18 cellular contexts compared by ENCODE assay signal in the genomic region with DNA sequence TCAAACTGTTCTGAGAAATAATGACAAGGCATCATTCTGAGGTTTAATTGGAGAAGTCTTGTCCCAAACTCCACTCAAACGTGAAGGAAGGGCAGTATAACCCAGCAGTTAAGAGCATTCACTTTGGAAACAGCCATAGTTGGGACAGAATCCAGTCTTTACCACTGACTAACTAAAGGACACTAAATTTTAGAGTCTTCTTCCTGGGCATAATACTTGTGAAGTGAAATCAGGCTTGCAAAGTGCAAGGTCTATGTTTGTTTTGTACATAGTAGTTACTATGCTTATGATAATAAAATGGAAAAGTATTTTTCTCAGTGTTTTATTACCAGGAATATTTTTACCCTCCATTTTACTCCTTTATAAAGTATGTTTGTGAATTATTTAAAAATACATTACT.
DNase-seq lines count a peak whose midpoint lies in the region; ATAC-seq and TF ChIP-seq lines count a peak whose summit lies in the region.
"Had no signal": no experiment of that assay in that cellular context is flagged by ENCODE, and none has a peak within 500 bp of the region (broad histone marks: within the 10 kb centered on the region; RNA-seq: fewer than 3 reads in every experiment).

No MANE protein-coding gene starts in this region.

- H3K27ac ChIP-seq in colonic mucosa = peak overlapping the region; percentile 24
- H3K27ac ChIP-seq in transverse colon = peak overlapping the region; percentile 43 to 64 (median 50)
- H3K27ac ChIP-seq: BLaER1 treated with 17β-estradiol and CSF1 and Interleukin-3, amounts not matched to agents 10 nM and 100 nM had no signal

- H3K27me3 Mint-ChIP-seq in activated T-cell treated with anti-CD3 and anti-CD28 coated beads, Interleukin-2, amount 50 U/mL, for 72 hours (ENCODE audit: low read depth) = peaks cover 5% of the 10 kb centered on the region

- H3K36me3 ChIP-seq in colonic mucosa (no peaks in the 10 kb centered on the region), mucosa of descending colon (ENCODE audit: low read depth) (no peaks in the 10 kb centered on the region), transverse colon (no peaks in the 10 kb centered on the region)
- H3K36me3 ChIP-seq: BLaER1 treated with 17β-estradiol and CSF1 and Interleukin-3, amounts not matched to agents 10 nM and 100 nM had no signal

- peaks cover 54% of the 10 kb centered on the region for H3K4me1 Mint-ChIP-seq in activated T-cell treated with anti-CD3 and anti-CD28 coated beads, Interleukin-2, amount 50 U/mL, for 72 hours (ENCODE audit: low read depth)
- H3K4me1 Mint-ChIP-seq: B cell had no signal

- H3K9me3 ChIP-seq in colonic mucosa (no peaks in the 10 kb centered on the region), mucosa of descending colon (no peaks in the 10 kb centered on the region), transverse colon (no peaks in the 10 kb centered on the region)

- WGBS in transverse colon (ENCODE audit: low coverage in 1 of 2), 2 donors = 45 to 50% methylated on average over 1 of the region's 1 CpG

- no peak for TF ChIP-seq EP300 in transverse colon (IDR thresholded peaks at IDR 0.05; ENCODE audit: low read depth)

- H3K4me3 Mint-ChIP-seq in activated T-cell treated with anti-CD3 and anti-CD28 coated beads, Interleukin-2, amount 50 U/mL, for 72 hours = peak overlapping the region in 1 of 2 donors; percentile 58
- H3K4me3 Mint-ChIP-seq: B cell; CD8-positive, alpha-beta T cell; HFFc6 had no signal

- TF ChIP-seq CTCF in colonic mucosa (IDR thresholded peaks at IDR 0.05) (no peak), mucosa of descending colon (IDR thresholded peaks at IDR 0.05) (no peak), transverse colon (IDR thresholded peaks at IDR 0.05) (no peak)

- ATAC-seq in activated T-cell treated with anti-CD3 and anti-CD28 coated beads, Interleukin-2, amount 50 U/mL, for 72 hours (replicated peaks in 1 of 2) = no peak
- ATAC-seq in mucosa of descending colon (peak; percentile 96), GM18909 (IDR thresholded peaks at IDR 0.05; ENCODE audit: poor library complexity, unreplicated experiment) (no peak)
- ATAC-seq: CD8-positive, alpha-beta T cell; HCT116 had no signal

- in situ Hi-C loops in transverse colon (cut with MboI; ENCODE audit: low pct_ligation_motif_present in 1 of 4, low pct_unique_long_range_greater_than_20kb in 1 of 4, low sequenced_read_pairs in 3 of 4) = no loop called here

- H3K27me3 ChIP-seq in colonic mucosa = no peaks in the 10 kb centered on the region
- H3K27me3 ChIP-seq in transverse colon = no peaks in the 10 kb centered on the region
- H3K27me3 ChIP-seq: BLaER1 treated with 17β-estradiol and CSF1 and Interleukin-3, amounts not matched to agents 10 nM and 100 nM had no signal

- peaks cover 18 to 20% of the 10 kb centered on the region in 2 donors for H3K9me3 Mint-ChIP-seq in activated T-cell treated with anti-CD3 and anti-CD28 coated beads, Interleukin-2, amount 50 U/mL, for 72 hours
- H3K9me3 Mint-ChIP-seq: CD8-positive, alpha-beta T cell; HFFc6 had no signal

- peaks cover 28 to 43% of the 10 kb centered on the region in 2 donors for H3K36me3 Mint-ChIP-seq in activated T-cell treated with anti-CD3 and anti-CD28 coated beads, Interleukin-2, amount 50 U/mL, for 72 hours (ENCODE audit: insufficient read depth in 2 of 2)
- H3K36me3 Mint-ChIP-seq: CD8-positive, alpha-beta T cell had no signal

- H3K4me1 ChIP-seq in colonic mucosa = no peaks in the 10 kb centered on the region
- H3K4me1 ChIP-seq in mucosa of descending colon (ENCODE audit: low read depth) = peaks cover 13% of the 10 kb centered on the region
- H3K4me1 ChIP-seq in transverse colon = peaks cover 0 to 29% (median 4%) of the 10 kb centered on the region in 4 donors

- DNase-seq in activated T-cell treated with anti-CD3 and anti-CD28 coated beads, Interleukin-2, amount 50 U/mL, for 72 hours = no peak
- DNase-seq in activated T-cell treated with anti-CD3 and anti-CD28 coated beads, Interleukin-2, amount 50 U/mL, for 48 hours = no peak
- DNase-seq in colonic mucosa (no peak), mucosa of descending colon (peak in 1 of 3 donors; percentile 27), transverse colon (no peak), NCI-H1436 (lab: John Stamatoyannopoulos, UW) (no peak), retina (no peak)
- DNase-seq: Calu3; CD8-positive, alpha-beta T cell; DMS79 treated with DMSO at 0.1 percent for 48 hours; GF-D8; H7; HFFc6; IMR-90 had no signal

- no peak overlapping the region for H3K4me3 ChIP-seq in colonic mucosa
- no peak overlapping the region for H3K4me3 ChIP-seq in mucosa of descending colon
- no peak overlapping the region for H3K4me3 ChIP-seq in transverse colon
- H3K4me3 ChIP-seq: BLaER1 treated with 17β-estradiol and CSF1 and Interleukin-3, amounts not matched to agents 10 nM and 100 nM had no signal

- intact Hi-C loops in colonic mucosa (cut with DNase I) = no loop called here
- intact Hi-C loops in mucosa of descending colon (cut with DNase I, micrococcal nuclease) = no loop called here
- intact Hi-C loops in transverse colon (cut with DNase I; ENCODE audit: low total_unique reads) = no loop called here

- no peak for TF ChIP-seq POLR2A in transverse colon (IDR thresholded peaks at IDR 0.05)

- H3K9ac ChIP-seq in colonic mucosa (ENCODE audit: low read depth in 2 of 2, low read length in 2 of 2) = no peak overlapping the region
- H3K9ac ChIP-seq: BLaER1 treated with 17β-estradiol and CSF1 and Interleukin-3, amounts not matched to agents 10 nM and 100 nM had no signal

- H3K27ac Mint-ChIP-seq in activated T-cell treated with anti-CD3 and anti-CD28 coated beads, Interleukin-2, amount 50 U/mL, for 72 hours = peak overlapping the region; percentile 24
- H3K27ac Mint-ChIP-seq: B cell; CD8-positive, alpha-beta T cell; HFFc6 had no signal
